Comparison of ENCODE assay signal across 15 cellular contexts in genomic region chr4:62119195-62119594, GRCh38.
DNase-seq lines count a peak whose midpoint lies in the region; TF ChIP-seq lines count a peak whose summit lies in the region.
"Had no signal": no experiment of that assay in that cellular context is flagged by ENCODE, and none has a peak within 500 bp of the region (broad histone marks: within the 10 kb centered on the region; RNA-seq: fewer than 3 reads in every experiment).

No MANE protein-coding gene starts in this region.

- H3K4me3 Mint-ChIP-seq in chondrocyte (ENCODE audit: unreplicated experiment), result no peak overlapping the region
- H3K4me3 Mint-ChIP-seq in activated naive CD4-positive, alpha-beta T cell treated with anti-CD3 and anti-CD28 coated beads for 36 hours, result no peak overlapping the region
- H3K4me3 Mint-ChIP-seq: CD4-positive, CD25-positive, alpha-beta regulatory T cell had no signal

- intact Hi-C loops in activated naive CD4-positive, alpha-beta T cell treated with anti-CD3 and anti-CD28 coated beads for 36 hours (cut with micrococcal nuclease), result no loop called here

- no peaks in the 10 kb centered on the region for H3K27me3 ChIP-seq in SJCRH30
- H3K27me3 ChIP-seq: BLaER1 treated with 17β-estradiol and CSF1 and Interleukin-3, amounts not matched to agents 10 nM and 100 nM had no signal

- H3K27me3 Mint-ChIP-seq in chondrocyte (ENCODE audit: low read depth), result no peaks in the 10 kb centered on the region
- H3K27me3 Mint-ChIP-seq in activated naive CD4-positive, alpha-beta T cell treated with anti-CD3 and anti-CD28 coated beads for 36 hours (ENCODE audit: low read depth), result no peaks in the 10 kb centered on the region
- H3K27me3 Mint-ChIP-seq: CD4-positive, CD25-positive, alpha-beta regulatory T cell had no signal

- H3K4me3 ChIP-seq in SJCRH30, result no peak overlapping the region
- H3K4me3 ChIP-seq: BLaER1 treated with 17β-estradiol and CSF1 and Interleukin-3, amounts not matched to agents 10 nM and 100 nM; HAP-1 had no signal

- H3K36me3 ChIP-seq in SJCRH30, result no peaks in the 10 kb centered on the region
- H3K36me3 ChIP-seq: BLaER1 treated with 17β-estradiol and CSF1 and Interleukin-3, amounts not matched to agents 10 nM and 100 nM; HAP-1 had no signal

- TF ChIP-seq CTCF in chondrocyte (IDR thresholded peaks at IDR 0.05), result no peak

- no peak overlapping the region for H3K27ac ChIP-seq in SJCRH30
- H3K27ac ChIP-seq: BLaER1 treated with 17β-estradiol and CSF1 and Interleukin-3, amounts not matched to agents 10 nM and 100 nM had no signal

- no peak overlapping the region for H3K27ac Mint-ChIP-seq in chondrocyte (ENCODE audit: unreplicated experiment)
- no peak overlapping the region for H3K27ac Mint-ChIP-seq in activated naive CD4-positive, alpha-beta T cell treated with anti-CD3 and anti-CD28 coated beads for 36 hours
- H3K27ac Mint-ChIP-seq: CD4-positive, CD25-positive, alpha-beta regulatory T cell had no signal

- H3K36me3 Mint-ChIP-seq in chondrocyte (ENCODE audit: low read depth), result no peaks in the 10 kb centered on the region
- no peaks in the 10 kb centered on the region for H3K36me3 Mint-ChIP-seq in activated naive CD4-positive, alpha-beta T cell treated with anti-CD3 and anti-CD28 coated beads for 36 hours (ENCODE audit: low read depth)
- H3K36me3 Mint-ChIP-seq: CD4-positive, CD25-positive, alpha-beta regulatory T cell had no signal

- no peaks in the 10 kb centered on the region for H3K9me3 Mint-ChIP-seq in chondrocyte (ENCODE audit: low read depth)
- peaks cover 5% of the 10 kb centered on the region for H3K9me3 Mint-ChIP-seq in activated naive CD4-positive, alpha-beta T cell treated with anti-CD3 and anti-CD28 coated beads for 36 hours

- H3K9me3 ChIP-seq in SJCRH30 (replicated peaks), result no peaks in the 10 kb centered on the region
- H3K9me3 ChIP-seq: BLaER1 treated with 17β-estradiol and CSF1 and Interleukin-3, amounts not matched to agents 10 nM and 100 nM; HAP-1 had no signal

- H3K4me1 ChIP-seq in SJCRH30, result no peaks in the 10 kb centered on the region; the same call in 1 of the 2 replicates
- H3K4me1 ChIP-seq: BLaER1 treated with 17β-estradiol and CSF1 and Interleukin-3, amounts not matched to agents 10 nM and 100 nM had no signal

- no peaks in the 10 kb centered on the region for H3K4me1 Mint-ChIP-seq in chondrocyte (ENCODE audit: low read depth)
- no peaks in the 10 kb centered on the region for H3K4me1 Mint-ChIP-seq in activated naive CD4-positive, alpha-beta T cell treated with anti-CD3 and anti-CD28 coated beads for 36 hours (ENCODE audit: low read depth)
- H3K4me1 Mint-ChIP-seq: CD4-positive, CD25-positive, alpha-beta regulatory T cell had no signal

- CTCF ChIA-PET in activated naive CD4-positive, alpha-beta T cell treated with anti-CD3 and anti-CD28 coated beads for 36 hours (lab: Charles Lee), result no interaction called here

- DNase-seq in NCI-H82 (lab: John Stamatoyannopoulos, UW), result peak; percentile 26
- no peak for DNase-seq in NCI-H82 treated with DMSO at 0.1 percent for 48 hours (lab: John Stamatoyannopoulos, UW; ENCODE audit: unreplicated experiment)
- DNase-seq in SK-N-DZ (ENCODE audit: low spot score), result peak; percentile 25
- DNase-seq in dedifferentiated amniotic fluid mesenchymal stem cell (ENCODE audit: extremely low spot score), result peak; percentile 20
- no peak for DNase-seq in chondrocyte (ENCODE audit: low spot score)
- DNase-seq in SJCRH30, result no peak
- DNase-seq in activated naive CD4-positive, alpha-beta T cell treated with anti-CD3 and anti-CD28 coated beads for 36 hours, result no peak
- DNase-seq: 8988T; ACHN; CD4-positive, CD25-positive, alpha-beta regulatory T cell; DMS153; DMS79 treated with DMSO at 0.1 percent for 48 hours; EL had no signal

Comparison
In these comparisons a context has a peak if more than half of its experiments do, and no peak if none do; other contexts are left out.
1. DNase-seq: peak in NCI-H82 (single experiment), SK-N-DZ (single experiment) and dedifferentiated amniotic fluid mesenchymal stem cell (single experiment); none in NCI-H82 treated with DMSO at 0.1 percent for 48 hours (single experiment), chondrocyte (single experiment), SJCRH30 (0 of 2) and activated naive CD4-positive, alpha-beta T cell treated with anti-CD3 and anti-CD28 coated beads for 36 hours (single experiment).